31 cellular contexts compared by ENCODE assay signal in the genomic region with DNA sequence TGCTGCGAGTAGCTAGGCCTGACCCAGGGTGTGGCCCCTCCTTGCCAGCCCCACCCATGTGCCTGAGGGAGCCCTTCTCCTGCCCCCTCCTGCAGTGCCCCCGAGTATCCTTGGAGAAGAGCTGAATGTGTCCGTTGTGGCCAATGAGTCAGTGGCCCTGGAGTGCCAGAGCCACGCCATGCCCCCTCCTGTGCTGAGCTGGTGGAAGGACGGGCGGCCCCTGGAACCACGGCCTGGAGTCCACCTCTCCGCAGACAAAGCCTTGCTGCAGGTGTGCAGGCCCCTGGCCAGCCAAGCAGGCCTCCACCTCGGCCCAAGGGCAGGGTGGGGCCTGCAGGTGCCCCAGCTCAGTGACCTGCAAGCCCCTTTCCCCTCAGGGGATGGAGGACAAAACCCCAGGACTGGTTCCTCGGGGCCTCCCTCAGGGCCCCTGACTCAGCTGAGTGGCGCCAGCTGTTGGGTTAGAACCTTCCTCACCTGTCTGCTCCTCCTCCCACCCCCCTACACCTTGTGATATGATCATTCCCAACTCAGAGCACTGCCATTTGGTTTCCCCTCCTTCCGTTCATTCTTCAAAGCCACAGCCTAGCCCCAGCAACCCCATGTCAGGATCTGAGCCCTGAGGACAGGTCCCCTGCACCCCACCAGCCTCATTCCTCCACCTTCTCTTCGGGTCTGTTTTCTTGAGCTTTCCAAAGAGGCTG.
DNase-seq lines count a peak whose midpoint lies in the region; TF ChIP-seq lines count a peak whose summit lies in the region.
"Had no signal": no experiment of that assay in that cellular context is flagged by ENCODE, and none has a peak within 500 bp of the region (broad histone marks: within the 10 kb centered on the region; RNA-seq: fewer than 3 reads in every experiment).

No MANE protein-coding gene starts in this region.

- no peak overlapping the region for H3K4ac ChIP-seq in trophoblast cell (ENCODE audit: low read depth, low read length)

- no peak overlapping the region for H4K8ac ChIP-seq in trophoblast cell (ENCODE audit: low read depth, low read length)

- no peaks in the 10 kb centered on the region for H3K27me3 ChIP-seq in trophoblast cell (ENCODE audit: insufficient read depth, low read length)
- H3K27me3 ChIP-seq: adrenal gland, BLaER1, brain microvascular endothelial cell, dorsolateral prefrontal cortex, uterus had no signal

- H3K4me3 ChIP-seq in trophoblast cell (ENCODE audit: low read depth, low read length) = no peak overlapping the region
- H3K4me3 ChIP-seq: adrenal gland, BLaER1, dorsolateral prefrontal cortex, esophagus squamous epithelium, heart right ventricle, stomach, uterus had no signal

- H3K9me3 ChIP-seq in trophoblast cell (ENCODE audit: insufficient read depth, low read depth, low read length) = peaks cover 7% of the 10 kb centered on the region
- H3K9me3 ChIP-seq: adrenal gland, esophagus squamous epithelium, heart right ventricle, stomach, uterus had no signal

- no peak overlapping the region for H3K23ac ChIP-seq in trophoblast cell (ENCODE audit: low read length)

- H3K4me1 ChIP-seq in trophoblast cell (ENCODE audit: control insufficient read depth in 1 of 2, insufficient read depth in 2 of 2, low read length in 2 of 2) = peaks cover 3 to 6% of the 10 kb centered on the region in 2 experiments
- H3K4me1 ChIP-seq: adrenal gland, esophagus squamous epithelium, heart right ventricle, stomach, uterus had no signal

- no peak overlapping the region for H2AFZ ChIP-seq in trophoblast cell (ENCODE audit: insufficient read depth, low read length, poor library complexity)

- H3K18ac ChIP-seq in trophoblast cell (ENCODE audit: low read length) = no peak overlapping the region

- no peak for TF ChIP-seq CTCF in RWPE1 (conservative IDR thresholded peaks at IDR 0.05; ENCODE audit: low read depth)

- POLR2A ChIA-PET in RWPE1 (lab: Yijun Ruan, JAX; ENCODE audit: low non-redundant PET) = no interaction called here

- H2BK12ac ChIP-seq in trophoblast cell (ENCODE audit: low read length) = no peak overlapping the region

- H4K91ac ChIP-seq in trophoblast cell (ENCODE audit: low read depth, low read length) = no peak overlapping the region

- no peak overlapping the region for H2BK5ac ChIP-seq in trophoblast cell (ENCODE audit: low read depth, low read length, poor library complexity)

- H3K14ac ChIP-seq in trophoblast cell (ENCODE audit: low read length) = no peak overlapping the region

- no peak overlapping the region for H4K12ac ChIP-seq in trophoblast cell (ENCODE audit: low read depth, low read length)

- H3K27ac ChIP-seq in RWPE1 (peak overlapping the region; percentile 17), trophoblast cell (ENCODE audit: low read depth, low read length) (no peak overlapping the region)
- H3K27ac ChIP-seq: adrenal gland, BLaER1, brain microvascular endothelial cell, dorsolateral prefrontal cortex, esophagus squamous epithelium, heart right ventricle, KMS-11, stomach, uterus had no signal

- H3K4me2 ChIP-seq in trophoblast cell (ENCODE audit: low read length) = no peak overlapping the region
- H3K4me2 ChIP-seq: BLaER1, KMS-11 had no signal

- no CpG with 5 or more reads among the region's 13 CpGs for WGBS in trophoblast cell (ENCODE audit: extremely low coverage, insufficient coverage, insufficient read length)

- H3K79me2 ChIP-seq in trophoblast cell (ENCODE audit: control insufficient read depth, insufficient read depth, low read length, poor library complexity) = no peaks in the 10 kb centered on the region

- no peaks in the 10 kb centered on the region for H3K79me1 ChIP-seq in trophoblast cell (ENCODE audit: low read length)

- CTCF ChIA-PET in RWPE1 (lab: Yijun Ruan, JAX) = interaction anchor here (0.7 kb wide), 1 partner anchor 67 kb away, joined by 3 read pairs; no protein-coding TSS in a partner anchor

- H3K36me3 ChIP-seq in trophoblast cell (ENCODE audit: control insufficient read depth in 1 of 2, insufficient read depth in 2 of 2, low read length in 2 of 2) = peaks cover 0 to 2% of the 10 kb centered on the region in 2 experiments
- H3K36me3 ChIP-seq: adrenal gland, BLaER1, brain microvascular endothelial cell, esophagus squamous epithelium, stomach, uterus had no signal

- no peak overlapping the region for H2BK120ac ChIP-seq in trophoblast cell (ENCODE audit: insufficient read depth, low read length, poor library complexity)

- no peak overlapping the region for H3K9ac ChIP-seq in trophoblast cell (ENCODE audit: low read length)
- H3K9ac ChIP-seq: BLaER1, KMS-11 had no signal

- DNase-seq in ELF-1 (ENCODE audit: low read depth, low spot score) (peak; percentile 24), HT1080 (ENCODE audit: low read depth) (peak; percentile 44), RWPE1 (ENCODE audit: low spot score) (no peak), trophoblast cell (peak; percentile 59 to 68), dermis blood vessel endothelial cell (no peak), DMS114 treated with DMSO at 0.1 percent for 48 hours (lab: John Stamatoyannopoulos, UW; ENCODE audit: unreplicated experiment) (no peak), GM03348 (ENCODE audit: low spot score) (no peak)
- DNase-seq: activated CD4-positive, alpha-beta T cell treated with anti-CD3 and anti-CD28 coated beads for 36 hours; activated CD8-positive, alpha-beta memory T cell treated with anti-CD3 and anti-CD28 coated beads, Interleukin-2, amount 50 U/mL, for 48 hours; activated CD8-positive, alpha-beta T cell treated with anti-CD3 and anti-CD28 coated beads for 36 hours; activated naive CD4-positive, alpha-beta T cell treated with anti-CD3 and anti-CD28 coated beads, Interleukin-2, amount 10 ng/mL, durations not matched to agents 7 days and 5 days; brain microvascular endothelial cell; cerebellar nuclear complex; dorsolateral prefrontal cortex; esophagus squamous epithelium; foreskin melanocyte; heart right ventricle; kidney glomerular epithelial cell; naive thymus-derived CD4-positive, alpha-beta T cell; NCI-H1694; NCI-H2171; NCI-H510A treated with DMSO at 0.1 percent for 48 hours; nucleus accumbens; SHP77; stimulated activated CD4-positive, alpha-beta T cell treated with anti-CD3 and anti-CD28 coated beads, Interleukin-12 subunit alpha, Interleukin-12 subunit beta, amount 100 ng/mL, for 4 hours; stimulated activated CD4-positive, alpha-beta T cell treated with anti-CD3 and anti-CD28 coated beads, Interleukin-2, amount 100 ng/mL, for 48 hours; stomach; uterus had no signal

- no peak overlapping the region for H2AK5ac ChIP-seq in trophoblast cell (ENCODE audit: low read length)

Comparison
In these comparisons a context has a peak if more than half of its experiments do, and no peak if none do; other contexts are left out.
1. DNase-seq: peak in ELF-1 (single experiment), HT1080 (single experiment) and trophoblast cell (2 of 2); none in RWPE1 (single experiment), dermis blood vessel endothelial cell (single experiment), DMS114 treated with DMSO at 0.1 percent for 48 hours (single experiment) and GM03348 (single experiment).